27 cellular contexts compared by ENCODE assay signal in genomic region chr20:23111307-23111943, GRCh38. TPM values are rescaled to one million over a fixed set of nuclear protein-coding genes. Genes with fewer than 3 reads are reported as not detected.
A peak's percentile ranks its signal among the peaks of the same experiment; 100 is the strongest.
DNase-seq lines count a peak whose midpoint lies in the region; ATAC-seq and TF ChIP-seq lines count a peak whose summit lies in the region.
"Had no signal": no experiment of that assay in that cellular context is flagged by ENCODE, and none has a peak within 500 bp of the region (broad histone marks: within the 10 kb centered on the region; RNA-seq: fewer than 3 reads in every experiment).

No MANE protein-coding gene starts in this region.

- H3K9me3 ChIP-seq in BLaER1: no peaks in the 10 kb centered on the region
- H3K9me3 ChIP-seq in GM23248 (ENCODE audit: low read depth): no peaks in the 10 kb centered on the region
- no peaks in the 10 kb centered on the region for H3K9me3 ChIP-seq in gastrocnemius medialis
- H3K9me3 ChIP-seq: colonic mucosa, HAP-1, heart left ventricle, pancreas, SJSA1, transverse colon had no signal

- H3K27me3 ChIP-seq in BLaER1 (no peaks in the 10 kb centered on the region), GM23248 (replicated peaks; ENCODE audit: insufficient read depth) (no peaks in the 10 kb centered on the region), gastrocnemius medialis (no peaks in the 10 kb centered on the region)
- H3K27me3 ChIP-seq: colonic mucosa, heart left ventricle, pancreas, SJSA1, transverse colon had no signal

- in situ Hi-C loops in GM23248 (cut with MboI): no loop called here
- in situ Hi-C loops in gastrocnemius medialis (cut with MboI; ENCODE audit: low sequenced_read_pairs in 4 of 4): no loop called here

- no peak for TF ChIP-seq POLR2A in gastrocnemius medialis (IDR thresholded peaks at IDR 0.05)

- CTCF ChIA-PET in activated CD4-positive, alpha-beta memory T cell treated with anti-CD3 and anti-CD28 coated beads for 36 hours (lab: Charles Lee): no interaction called here

- no peak overlapping the region for H3K27ac Mint-ChIP-seq in activated CD4-positive, alpha-beta memory T cell treated with anti-CD3 and anti-CD28 coated beads for 36 hours
- H3K27ac Mint-ChIP-seq: activated B cell treated with CpG ODN at 0.5 μM for 24 hours; activated naive CD4-positive, alpha-beta T cell treated with anti-CD3 and anti-CD28 coated beads, Interleukin-2, amount 50 U/mL, for 72 hours; T-cell had no signal

- H4K20me1 ChIP-seq in BLaER1 (no peaks in the 10 kb centered on the region), GM23248 (ENCODE audit: insufficient read depth) (no peaks in the 10 kb centered on the region)

- no peak for ATAC-seq in gastrocnemius medialis
- ATAC-seq: activated naive CD4-positive, alpha-beta T cell treated with anti-CD3 and anti-CD28 coated beads, Interleukin-2, amount 50 U/mL, for 72 hours; heart left ventricle; pancreas; T-cell had no signal

- 0 out of 2 replicates have a peak overlapping the region, but pooled peaks have one; percentile 8 for H3K9ac ChIP-seq in BLaER1
- H3K9ac ChIP-seq in GM23248: no peak overlapping the region

- H3K4me3 ChIP-seq in BLaER1 (no peak overlapping the region), GM23248 (no peak overlapping the region), gastrocnemius medialis (no peak overlapping the region)
- H3K4me3 ChIP-seq: colonic mucosa, HAP-1, heart left ventricle, pancreas, SJSA1, smooth muscle cell, transverse colon had no signal

- H3K4me3 Mint-ChIP-seq in activated CD4-positive, alpha-beta memory T cell treated with anti-CD3 and anti-CD28 coated beads for 36 hours: no peak overlapping the region
- H3K4me3 Mint-ChIP-seq: activated B cell treated with CpG ODN at 0.5 μM for 24 hours; CD8-positive, alpha-beta memory T cell; T-cell had no signal

- H3K4me2 ChIP-seq in BLaER1 (peak overlapping the region; percentile 68), GM23248 (ENCODE audit: unreplicated experiment) (no peak overlapping the region)
- H3K4me2 ChIP-seq: smooth muscle cell had no signal

- H3K4me1 ChIP-seq in BLaER1 (peaks cover 50% of the 10 kb centered on the region), GM23248 (ENCODE audit: insufficient read depth) (no peaks in the 10 kb centered on the region), gastrocnemius medialis (peaks cover 1 to 17% of the 10 kb centered on the region in 2 donors)
- H3K4me1 ChIP-seq: colonic mucosa, HAP-1, pancreas had no signal

- H3K36me3 ChIP-seq in BLaER1 (no peaks in the 10 kb centered on the region), GM23248 (ENCODE audit: low read depth) (no peaks in the 10 kb centered on the region), gastrocnemius medialis (no peaks in the 10 kb centered on the region)
- H3K36me3 ChIP-seq: colonic mucosa, HAP-1, heart left ventricle, pancreas, SJSA1, transverse colon had no signal

- DNase-seq in NCI-H1092 (lab: John Stamatoyannopoulos, UW) (peak; percentile 37), NCI-H2196 treated with DMSO at 0.1 percent for 48 hours (lab: John Stamatoyannopoulos, UW; ENCODE audit: unreplicated experiment) (peak; percentile 65), SHP77 treated with DMSO at 0.1 percent for 48 hours (lab: John Stamatoyannopoulos, UW) (peak; percentile 93), GM23248 (no peak), SW480 (ENCODE audit: low spot score) (no peak), gastrocnemius medialis (no peak)
- DNase-seq in activated CD4-positive, alpha-beta memory T cell treated with anti-CD3 and anti-CD28 coated beads for 36 hours: no peak
- DNase-seq: activated B cell treated with CpG ODN at 0.5 μM for 24 hours; activated CD4-positive, alpha-beta T cell treated with anti-CD3 and anti-CD28 coated beads, Interleukin-2, amount 50 U/mL, for 48 hours; activated CD8-positive, alpha-beta memory T cell treated with anti-CD3 and anti-CD28 coated beads, Interleukin-2, amount 50 U/mL, for 4 hours; anterior cingulate cortex; CD8-positive, alpha-beta memory T cell; colonic mucosa; effector memory CD4-positive, alpha-beta T cell; erythroblast; heart left ventricle; NCI-H446; stimulated activated CD4-positive, alpha-beta T cell treated with anti-CD3 and anti-CD28 coated beads, Interleukin-2, amount 100 ng/mL, for 24 hours; T-cell; transverse colon had no signal

- TF ChIP-seq CTCF in gastrocnemius medialis (IDR thresholded peaks at IDR 0.05 in 4 of 5, conservative IDR thresholded peaks at IDR 0.05 in 1 of 5): no peak

- H3K9me2 ChIP-seq in GM23248 (ENCODE audit: insufficient read depth): no peaks in the 10 kb centered on the region

- H3K79me2 ChIP-seq in GM23248 (ENCODE audit: insufficient read depth): no peaks in the 10 kb centered on the region

- H3K27ac ChIP-seq in BLaER1 (peak overlapping the region; percentile 44; the same call in 1 of the 2 replicates), GM23248 (no peak overlapping the region), gastrocnemius medialis (no peak overlapping the region)
- H3K27ac ChIP-seq: colonic mucosa, heart left ventricle, pancreas, SJSA1, transverse colon had no signal

- H3K36me3 Mint-ChIP-seq in activated CD4-positive, alpha-beta memory T cell treated with anti-CD3 and anti-CD28 coated beads for 36 hours: no peaks in the 10 kb centered on the region
- H3K36me3 Mint-ChIP-seq: activated naive CD4-positive, alpha-beta T cell treated with anti-CD3 and anti-CD28 coated beads, Interleukin-2, amount 50 U/mL, for 72 hours; CD8-positive, alpha-beta memory T cell; T-cell had no signal

- H3K9me3 Mint-ChIP-seq in activated CD4-positive, alpha-beta memory T cell treated with anti-CD3 and anti-CD28 coated beads for 36 hours: no peaks in the 10 kb centered on the region
- H3K9me3 Mint-ChIP-seq: activated B cell treated with CpG ODN at 0.5 μM for 24 hours; activated naive CD4-positive, alpha-beta T cell treated with anti-CD3 and anti-CD28 coated beads, Interleukin-2, amount 50 U/mL, for 72 hours; CD8-positive, alpha-beta memory T cell; T-cell had no signal

- WGBS in GM23248 (ENCODE audit: low coverage in 1 of 2, low lambda C conversion rate in 2 of 2, missing lambda C conversion rate in 2 of 2), 2 experiments: 81 to 83% methylated on average over 16 of the region's 16 CpGs

- peaks cover 3% of the 10 kb centered on the region for H3K27me3 Mint-ChIP-seq in activated CD4-positive, alpha-beta memory T cell treated with anti-CD3 and anti-CD28 coated beads for 36 hours
- H3K27me3 Mint-ChIP-seq: activated B cell treated with CpG ODN at 0.5 μM for 24 hours, T-cell had no signal

- no peak overlapping the region for H2AFZ ChIP-seq in GM23248

- POLR2A ChIA-PET in activated CD4-positive, alpha-beta memory T cell treated with anti-CD3 and anti-CD28 coated beads for 36 hours (lab: Charles Lee): no interaction called here

- no peaks in the 10 kb centered on the region for H3F3A ChIP-seq in GM23248 (ENCODE audit: insufficient read depth)

- intact Hi-C loops in activated CD4-positive, alpha-beta memory T cell treated with anti-CD3 and anti-CD28 coated beads for 36 hours (cut with micrococcal nuclease): no loop called here
- intact Hi-C loops in gastrocnemius medialis (cut with DNase I; ENCODE audit: low total_unique reads): no loop called here

- no peaks in the 10 kb centered on the region for H3K4me1 Mint-ChIP-seq in activated CD4-positive, alpha-beta memory T cell treated with anti-CD3 and anti-CD28 coated beads for 36 hours (ENCODE audit: low read depth)
- H3K4me1 Mint-ChIP-seq: activated B cell treated with CpG ODN at 0.5 μM for 24 hours; CD8-positive, alpha-beta memory T cell; T-cell had no signal

RNA-seq across cellular contexts. Expression of gene CD93, which starts 25.3 kb away (rescaled TPM):
- total RNA-seq in activated CD4-positive, alpha-beta memory T cell treated with anti-CD3 and anti-CD28 coated beads for 36 hours: 1 to 10 TPM; 1.8 to 1.9 TPM
- not detected in 2 replicates for total RNA-seq in GM23248 (2014; rRNA removed; shearing (Covaris generic))
- 0.03 TPM in 1 of 2 replicates, not detected in the other for polyA plus RNA-seq in GM23248 (2016; fragmentation: Nextera tagmentation; extraction: Ambion mirVana)
- 10 to 100 TPM; 17.3 to 22.2 (median 21.1) TPM for total RNA-seq in gastrocnemius medialis
- total RNA-seq: activated B cell treated with CpG ODN at 0.5 μM for 24 hours, SJSA1, smooth muscle cell had no signal
- polyA plus RNA-seq: neural cell, smooth muscle cell had no signal

Comparison
In these comparisons a context has a peak if more than half of its experiments do, and no peak if none do; other contexts are left out.
1. DNase-seq: peak in NCI-H1092 (single experiment), NCI-H2196 treated with DMSO at 0.1 percent for 48 hours (single experiment) and SHP77 treated with DMSO at 0.1 percent for 48 hours (single experiment); none in activated CD4-positive, alpha-beta memory T cell treated with anti-CD3 and anti-CD28 coated beads for 36 hours (single experiment), GM23248 (single experiment), SW480 (single experiment) and gastrocnemius medialis (0 of 2).
2. RNA of gene CD93, which starts 25.3 kb away (total RNA-seq): 17.3 to 22.2 TPM in gastrocnemius medialis; 1.8 to 1.9 TPM in activated CD4-positive, alpha-beta memory T cell treated with anti-CD3 and anti-CD28 coated beads for 36 hours and not detected in GM23248; every median in the first group is over 4 times any median in the second.